1 cellular context compared by ENCODE assay signal in genomic region chr6:157466340-157466643, GRCh38.
TF ChIP-seq lines count a peak whose summit lies in the region.

No MANE protein-coding gene starts in this region.

TF ChIP-seq in GM23338, 12 proteins besides CTCF, POLR2A, EP300 and RAD21 (continued from another document):
- no peak for TF ChIP-seq ZNF462 (CRISPR knock-in tag; IDR thresholded peaks at IDR 0.05)
- TF ChIP-seq EZH2 (IDR thresholded peaks at IDR 0.05; ENCODE audit: low read depth, unreplicated experiment): no peak
- no peak for TF ChIP-seq ZNF331 (CRISPR knock-in tag; IDR thresholded peaks at IDR 0.05; ENCODE audit: low read depth)
- no peak for TF ChIP-seq POLR2AphosphoS5 (IDR thresholded peaks at IDR 0.05; ENCODE audit: low read depth)
- TF ChIP-seq REST (IDR thresholded peaks at IDR 0.05; ENCODE audit: unreplicated experiment): no peak
- TF ChIP-seq JUNB (IDR thresholded peaks at IDR 0.05; ENCODE audit: unreplicated experiment): no peak
- TF ChIP-seq ETS1 (IDR thresholded peaks at IDR 0.05): no peak
TF ChIP-seq in GM23338: peak in this region for 0.
